Comparison of ENCODE assay signal across 1 cellular context in the genomic region with DNA sequence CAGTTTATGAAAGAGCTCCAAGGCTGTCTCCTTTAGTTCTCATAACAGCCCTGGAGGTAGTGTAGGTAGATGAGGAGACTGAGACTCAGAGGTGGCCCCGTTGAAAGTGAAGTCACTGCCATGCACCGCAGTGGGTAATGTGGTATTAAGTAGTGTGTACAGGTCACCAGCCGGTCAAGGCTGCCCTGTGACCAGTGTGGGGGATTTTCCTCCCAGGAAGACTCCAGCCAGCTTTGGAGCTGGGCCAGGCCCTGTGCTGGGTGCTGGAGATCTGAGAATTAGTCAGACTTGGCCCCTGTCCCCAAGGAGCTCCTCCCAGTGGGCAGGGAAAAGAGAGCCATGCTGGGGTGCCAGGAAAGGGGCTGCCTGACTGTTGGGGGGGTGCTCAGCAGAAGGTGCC.
TF ChIP-seq lines count a peak whose summit lies in the region.

No MANE protein-coding gene starts in this region.

TF ChIP-seq in endothelial cell of umbilical vein, 7 proteins besides CTCF, POLR2A, EP300 and RAD21:
- TF ChIP-seq GATA2 (IDR thresholded peaks at IDR 0.05; ENCODE audit: insufficient read depth, insufficient read length, low read depth, low read length): no peak
- TF ChIP-seq FOS (IDR thresholded peaks at IDR 0.05; ENCODE audit: borderline replicate concordance, insufficient read depth, low read length): no peak
- no peak for TF ChIP-seq EZH2 (IDR thresholded peaks at IDR 0.05; ENCODE audit: borderline replicate concordance, low read depth, low read length, severe bottlenecking)
- no peak for TF ChIP-seq POLR2AphosphoS5 (IDR thresholded peaks at IDR 0.05; ENCODE audit: insufficient read depth, low read depth, low read length)
- no peak for TF ChIP-seq MYC (IDR thresholded peaks at IDR 0.05; ENCODE audit: low read depth, low read length)
- no peak for TF ChIP-seq MAX (IDR thresholded peaks at IDR 0.05; ENCODE audit: insufficient read depth, insufficient read length)
- no peak for TF ChIP-seq JUN (IDR thresholded peaks at IDR 0.05; ENCODE audit: borderline replicate concordance, insufficient read depth, insufficient read length, low read depth)
